Comparison of ENCODE assay signal across 1 cellular context in the genomic region with DNA sequence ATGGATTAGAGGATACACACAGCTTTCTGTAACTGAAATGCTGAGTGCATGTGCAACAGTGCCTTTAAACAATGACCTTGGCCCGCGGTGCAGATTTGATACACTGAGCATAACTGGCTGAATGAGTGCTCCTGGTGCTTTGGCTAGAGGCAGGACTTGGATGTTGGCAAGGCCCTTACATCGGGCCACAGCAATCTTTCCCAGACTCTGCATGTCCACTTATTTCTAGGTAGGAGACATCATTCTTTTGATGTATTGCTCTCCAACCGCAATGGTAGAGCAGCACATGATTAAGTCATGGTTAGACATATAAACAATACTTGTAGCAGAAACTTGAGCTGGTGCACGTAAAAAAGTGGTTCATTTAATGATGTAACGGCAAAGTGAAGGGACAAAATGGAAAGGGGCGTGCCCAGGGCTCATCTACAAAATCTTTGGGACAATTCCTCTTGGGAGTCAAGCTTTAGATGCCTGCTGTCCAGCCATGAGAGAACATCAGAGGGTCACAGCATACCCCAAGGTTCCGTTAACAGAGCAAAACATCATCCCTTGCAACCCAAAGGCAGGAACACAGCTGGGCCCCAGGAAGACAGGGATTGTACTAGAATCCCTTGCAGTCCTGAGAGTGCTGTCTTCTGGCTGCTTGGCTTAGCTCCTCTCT.
TF ChIP-seq lines count a peak whose summit lies in the region.

No MANE protein-coding gene starts in this region.

TF ChIP-seq in HepG2, 621 proteins besides CTCF, POLR2A, EP300 and RAD21:
- TF ChIP-seq HNF4A (CRISPR knock-in tag; IDR thresholded peaks at IDR 0.05) = peak; percentile 17; the same call in 1 of the 2 replicates
- TF ChIP-seq GATAD2A (CRISPR knock-in tag; IDR thresholded peaks at IDR 0.05) = no peak
